In genomic region chr6:27250277-27250954, GRCh38 we compare ENCODE assay signal across 8 cellular contexts. TPM values are rescaled to one million over a fixed set of nuclear protein-coding genes. Genes with fewer than 3 reads are reported as not detected.
DNase-seq lines count a peak whose midpoint lies in the region; ATAC-seq and TF ChIP-seq lines count a peak whose summit lies in the region.

No MANE protein-coding gene starts in this region.

- no peak for TF ChIP-seq POLR2A in NB4 (IDR thresholded peaks at IDR 0.05; ENCODE audit: extremely low read depth, insufficient read length)

- H3K27me3 Mint-ChIP-seq in CD4-positive, CD25-positive, alpha-beta regulatory T cell = peaks cover 48% of the 10 kb centered on the region
- H3K27me3 Mint-ChIP-seq in neural crest cell (ENCODE audit: low read depth) = peaks cover 64% of the 10 kb centered on the region

- no peak for ATAC-seq in CD4-positive, CD25-positive, alpha-beta regulatory T cell (ENCODE audit: low read depth in 2 of 2)
- ATAC-seq in GM18909 (IDR thresholded peaks at IDR 0.05; ENCODE audit: poor library complexity, unreplicated experiment) = no peak

- no peak for DNase-seq in CD4-positive, CD25-positive, alpha-beta regulatory T cell
- DNase-seq in NB4 (ENCODE audit: low read depth) = no peak
- no peak for DNase-seq in neural crest cell (ENCODE audit: low read depth, low spot score)
- no peak for DNase-seq in substantia nigra (lab: John Stamatoyannopoulos, UW)
- DNase-seq in effector CD8-positive, alpha-beta T cell (lab: John Stamatoyannopoulos, UW) = no peak
- DNase-seq in NCI-H2196 treated with DMSO at 0.1 percent for 48 hours (lab: John Stamatoyannopoulos, UW; ENCODE audit: unreplicated experiment) = no peak

- H3K4me3 ChIP-seq in CD4-positive, CD25-positive, alpha-beta regulatory T cell (ENCODE audit: low read depth, low read length) = peak overlapping the region; percentile 48
- H3K4me3 ChIP-seq in NB4 (ENCODE audit: low read depth, low read length) = peak overlapping the region; percentile 53
- H3K4me3 ChIP-seq in ectodermal cell (ENCODE audit: insufficient read depth, low read depth, low read length) = peak overlapping the region; percentile 48

- TF ChIP-seq CTCF in NB4 (IDR thresholded peaks at IDR 0.05; ENCODE audit: low read depth, low read length) (no peak), neural crest cell (conservative IDR thresholded peaks at IDR 0.05) (no peak)

- WGBS in ectodermal cell, 2 experiments = 7 to 8% methylated on average over 21 of the region's 21 CpGs

- no peaks in the 10 kb centered on the region for H3K36me3 Mint-ChIP-seq in CD4-positive, CD25-positive, alpha-beta regulatory T cell
- H3K36me3 Mint-ChIP-seq in neural crest cell (ENCODE audit: low read depth) = no peaks in the 10 kb centered on the region

- H3K4me1 ChIP-seq in CD4-positive, CD25-positive, alpha-beta regulatory T cell (ENCODE audit: control insufficient read depth, insufficient read depth, low read length, poor library complexity, severe bottlenecking) = peaks cover 18% of the 10 kb centered on the region
- H3K4me1 ChIP-seq in ectodermal cell (ENCODE audit: control insufficient read depth, insufficient read depth, low read length) = no peaks in the 10 kb centered on the region

- H3K27ac Mint-ChIP-seq in CD4-positive, CD25-positive, alpha-beta regulatory T cell = no peak overlapping the region
- H3K27ac Mint-ChIP-seq in neural crest cell (ENCODE audit: unreplicated experiment) = no peak overlapping the region

- peak overlapping the region; percentile 79 to 91 (median 87) for H3K4me3 Mint-ChIP-seq in CD4-positive, CD25-positive, alpha-beta regulatory T cell
- peak overlapping the region; percentile 88 for H3K4me3 Mint-ChIP-seq in neural crest cell

- peaks cover 50% of the 10 kb centered on the region for H3K27me3 ChIP-seq in CD4-positive, CD25-positive, alpha-beta regulatory T cell (ENCODE audit: control insufficient read depth, insufficient read depth, low read length)
- peaks cover 76% of the 10 kb centered on the region for H3K27me3 ChIP-seq in ectodermal cell (ENCODE audit: control insufficient read depth, insufficient read depth, low read length, poor library complexity, severe bottlenecking)

- H3K9me3 Mint-ChIP-seq in CD4-positive, CD25-positive, alpha-beta regulatory T cell = peaks cover 0 to 4% (median 0%) of the 10 kb centered on the region in 7 donors
- no peaks in the 10 kb centered on the region for H3K9me3 Mint-ChIP-seq in neural crest cell

- H3K27ac ChIP-seq in CD4-positive, CD25-positive, alpha-beta regulatory T cell (ENCODE audit: insufficient read depth, low read length, poor library complexity, severe bottlenecking) = no peak overlapping the region
- H3K27ac ChIP-seq in ectodermal cell (ENCODE audit: insufficient read depth, low read depth, low read length, poor library complexity, severe bottlenecking) (no peak overlapping the region), substantia nigra (ENCODE audit: low read depth, low read length, poor library complexity, severe bottlenecking) (no peak overlapping the region)

- no peaks in the 10 kb centered on the region for H3K9me3 ChIP-seq in CD4-positive, CD25-positive, alpha-beta regulatory T cell (ENCODE audit: control insufficient read depth in 2 of 2, low read length in 2 of 2)
- no peaks in the 10 kb centered on the region for H3K9me3 ChIP-seq in ectodermal cell (ENCODE audit: control insufficient read depth, low read length)

- H3K4me1 Mint-ChIP-seq in CD4-positive, CD25-positive, alpha-beta regulatory T cell = peaks cover 0 to 18% (median 9%) of the 10 kb centered on the region in 4 donors
- H3K4me1 Mint-ChIP-seq in neural crest cell = peaks cover 4% of the 10 kb centered on the region

- H3K36me3 ChIP-seq in CD4-positive, CD25-positive, alpha-beta regulatory T cell (ENCODE audit: control insufficient read depth, insufficient read depth, low read length) = no peaks in the 10 kb centered on the region
- no peaks in the 10 kb centered on the region for H3K36me3 ChIP-seq in ectodermal cell (ENCODE audit: control insufficient read depth, insufficient read depth, low read length)

RNA-seq across cellular contexts. Expression of gene PRSS16, which starts 2.9 kb away (rescaled TPM):
- 0.49 TPM for total RNA-seq in CD4-positive, CD25-positive, alpha-beta regulatory T cell
- 1 to 10 TPM in 1 of 4 donors, under 1 TPM in 3; 0.19 to 1.7 (median 0.49) TPM for polyA plus RNA-seq in CD4-positive, CD25-positive, alpha-beta regulatory T cell
- 6.2 TPM for polyA plus RNA-seq in ectodermal cell (2013, experiment 1 of 4)
- 3.9 TPM for polyA plus RNA-seq in ectodermal cell (2013, experiment 2 of 4)
- polyA plus RNA-seq in ectodermal cell (2013, experiment 3 of 4) = 3.8 TPM
- polyA plus RNA-seq in ectodermal cell (2013, experiment 4 of 4) = 6.0 TPM
- 0.57 and 0.63 TPM in 2 replicates for total RNA-seq in neural crest cell
